ENCODE assay signal across 1 cellular context in genomic region chr1:6521502-6521901, GRCh38.
TF ChIP-seq lines count a peak whose summit lies in the region.

No MANE protein-coding gene starts in this region.

TF ChIP-seq in HCT116, 20 proteins besides CTCF, POLR2A, EP300 and RAD21 (continued from another document):
- TF ChIP-seq YY1 (IDR thresholded peaks at IDR 0.05; ENCODE audit: extremely low read depth, insufficient replicate concordance, low read depth, low read length) = no peak
- TF ChIP-seq EZH2phosphoT487 (IDR thresholded peaks at IDR 0.05; ENCODE audit: borderline replicate concordance) = no peak
- no peak for TF ChIP-seq ATF3 (IDR thresholded peaks at IDR 0.05)
- no peak for TF ChIP-seq REST (IDR thresholded peaks at IDR 0.05; ENCODE audit: low read depth)
- no peak for TF ChIP-seq SIN3A (IDR thresholded peaks at IDR 0.05; ENCODE audit: low read depth)
- no peak for TF ChIP-seq ZBTB33 (IDR thresholded peaks at IDR 0.05; ENCODE audit: extremely low read depth, insufficient replicate concordance, low read length)
- no peak for TF ChIP-seq SRF (IDR thresholded peaks at IDR 0.05; ENCODE audit: low read depth)
- no peak for TF ChIP-seq EZH2 (IDR thresholded peaks at IDR 0.05)
- no peak for TF ChIP-seq ZNF274 (IDR thresholded peaks at IDR 0.05; ENCODE audit: low read depth, low read length)
- no peak for TF ChIP-seq POLR2AphosphoS5 (IDR thresholded peaks at IDR 0.05; ENCODE audit: low read depth, low read length)
- no peak for TF ChIP-seq MAX (IDR thresholded peaks at IDR 0.05)
- TF ChIP-seq ZFX (IDR thresholded peaks at IDR 0.05) = no peak
- TF ChIP-seq FOSL1 (IDR thresholded peaks at IDR 0.05; ENCODE audit: low read depth) = no peak
- no peak for TF ChIP-seq JUND (IDR thresholded peaks at IDR 0.05)
- TF ChIP-seq EGR1 (IDR thresholded peaks at IDR 0.05; ENCODE audit: low read depth) = no peak
- TF ChIP-seq CBX3 (IDR thresholded peaks at IDR 0.05; ENCODE audit: low read depth) = no peak
- TF ChIP-seq CEBPB (IDR thresholded peaks at IDR 0.05; ENCODE audit: low read depth) = no peak
- no peak for TF ChIP-seq TCF7L2 (IDR thresholded peaks at IDR 0.05; ENCODE audit: borderline replicate concordance, extremely low read depth, insufficient read depth, insufficient read length)
